Comparison of ENCODE assay signal across 13 cellular contexts in genomic region chr1:21268281-21269239, GRCh38. TPM values are rescaled to one million over a fixed set of nuclear protein-coding genes. Genes with fewer than 3 reads are reported as not detected.
DNase-seq lines count a peak whose midpoint lies in the region; ATAC-seq and TF ChIP-seq lines count a peak whose summit lies in the region.
"Had no signal": no experiment of that assay in that cellular context is flagged by ENCODE, and none has a peak within 500 bp of the region (broad histone marks: within the 10 kb centered on the region; RNA-seq: fewer than 3 reads in every experiment).

No MANE protein-coding gene starts in this region.

- peak overlapping the region; percentile 70 for H3K27ac ChIP-seq in VCaP
- H3K27ac ChIP-seq in liver (ENCODE audit: low read depth in 1 of 2, low read length in 2 of 2), result peak overlapping the region in 1 of 2 donors; percentile 80
- H3K27ac ChIP-seq in transverse colon, result no peak overlapping the region
- H3K27ac ChIP-seq: psoas muscle had no signal

- H3K9ac ChIP-seq in liver (ENCODE audit: low read depth in 1 of 2, low read length in 2 of 2), result no peak overlapping the region

- H3K27me3 ChIP-seq in liver (ENCODE audit: control insufficient read depth in 4 of 4, insufficient read depth in 4 of 4, low read length in 3 of 4) (no peaks in the 10 kb centered on the region), transverse colon (no peaks in the 10 kb centered on the region)

- in situ Hi-C loops in transverse colon (cut with MboI; ENCODE audit: low pct_ligation_motif_present in 1 of 4, low pct_unique_long_range_greater_than_20kb in 1 of 4, low sequenced_read_pairs in 3 of 4), result no loop called here

- TF ChIP-seq POLR2A in transverse colon (IDR thresholded peaks at IDR 0.05), result no peak

- H3K9me3 ChIP-seq in liver (ENCODE audit: control insufficient read depth in 4 of 4, low read length in 3 of 4) (no peaks in the 10 kb centered on the region), transverse colon (no peaks in the 10 kb centered on the region)
- H3K9me3 ChIP-seq: psoas muscle had no signal

- no peak for TF ChIP-seq EP300 in transverse colon (IDR thresholded peaks at IDR 0.05; ENCODE audit: low read depth)

- intact Hi-C loops in transverse colon (cut with DNase I; ENCODE audit: low total_unique reads), result loop anchor here (2.0 kb wide), 1 partner anchor 66 kb away; no protein-coding TSS in a partner anchor

- H3K4me1 ChIP-seq in liver (ENCODE audit: control insufficient read depth in 4 of 4, insufficient read depth in 4 of 4, low read length in 3 of 4) (peaks cover 27 to 46% (median 38%) of the 10 kb centered on the region in 4 donors), transverse colon (peaks cover 0 to 4% (median 0%) of the 10 kb centered on the region in 4 donors)

- no peak for ATAC-seq in GM18867 (IDR thresholded peaks at IDR 0.05; ENCODE audit: unreplicated experiment)
- ATAC-seq: activated CD8-positive, alpha-beta T cell treated with anti-CD3 and anti-CD28 coated beads for 36 hours had no signal

- DNase-seq in NCI-H748 (lab: John Stamatoyannopoulos, UW; ENCODE audit: unreplicated experiment) (peak; percentile 28), NCI-H748 treated with DMSO at 0.1 percent for 48 hours (lab: John Stamatoyannopoulos, UW) (no peak), transverse colon (peak; percentile 60), GM20000 (ENCODE audit: low spot score) (no peak)
- no peak for DNase-seq in stimulated activated CD4-positive, alpha-beta T cell treated with anti-CD3 and anti-CD28 coated beads, Interleukin-1b, Interleukin-23, amount 100 ng/mL, for 48 hours
- DNase-seq: ACHN; activated CD8-positive, alpha-beta T cell treated with anti-CD3 and anti-CD28 coated beads for 36 hours; activated naive CD8-positive, alpha-beta T cell treated with anti-CD3 and anti-CD28 coated beads for 36 hours; NCI-H524 treated with DMSO at 0.1 percent for 48 hours had no signal

- 55% methylated on average over 17 of the region's 17 CpGs for WGBS in liver
- WGBS in transverse colon (ENCODE audit: low coverage in 1 of 2), 2 donors, result 82 to 88% methylated on average over 5 to 17 of the region's 17 CpGs

- no peak for TF ChIP-seq CTCF in VCaP (conservative IDR thresholded peaks at IDR 0.05)
- no peak for TF ChIP-seq CTCF in liver (IDR thresholded peaks at IDR 0.05; ENCODE audit: low read depth, low read length, missing input control)
- no peak for TF ChIP-seq CTCF in transverse colon (IDR thresholded peaks at IDR 0.05)
- no peak for TF ChIP-seq CTCF in GM20000 (IDR thresholded peaks at IDR 0.05; ENCODE audit: extremely low read depth, missing control alignments)

- TF ChIP-seq RAD21 in liver (IDR thresholded peaks at IDR 0.05), result peak; percentile 22 to 47

- peaks cover 0 to 7% (median 1%) of the 10 kb centered on the region in 4 donors for H3K36me3 ChIP-seq in liver (ENCODE audit: control insufficient read depth in 4 of 4, insufficient read depth in 3 of 4, low read depth in 1 of 4, low read length in 3 of 4)
- peaks cover 0 to 3% (median 0%) of the 10 kb centered on the region in 4 donors for H3K36me3 ChIP-seq in transverse colon

- no peak overlapping the region for H3K4me3 ChIP-seq in liver (ENCODE audit: low read depth in 1 of 3, low read length in 3 of 3)
- H3K4me3 ChIP-seq in transverse colon, result no peak overlapping the region
- H3K4me3 ChIP-seq: psoas muscle had no signal

TF ChIP-seq in liver, 16 proteins besides CTCF, POLR2A, EP300 and RAD21:
- TF ChIP-seq TAF1 (conservative IDR thresholded peaks at IDR 0.05), result no peak
- TF ChIP-seq ATF3 (IDR thresholded peaks at IDR 0.05), result no peak
- no peak for TF ChIP-seq YY1 (IDR thresholded peaks at IDR 0.05)
- TF ChIP-seq SP1 (IDR thresholded peaks at IDR 0.05), result no peak
- no peak for TF ChIP-seq JUND (IDR thresholded peaks at IDR 0.05)
- peak; percentile 59 to 76 for TF ChIP-seq RXRA (IDR thresholded peaks at IDR 0.05)
- no peak for TF ChIP-seq REST (IDR thresholded peaks at IDR 0.05)
- no peak for TF ChIP-seq HNF4G (IDR thresholded peaks at IDR 0.05)
- TF ChIP-seq EGR1 (IDR thresholded peaks at IDR 0.05; ENCODE audit: low read depth in 2 of 2), result no peak
TF ChIP-seq in liver: peak in this region for 1.

RNA-seq across cellular contexts. Expression of gene ECE1, which starts 21.7 kb away (rescaled TPM):
- total RNA-seq in liver, result 10 to 100 TPM; 38.9 to 40.2 TPM
- polyA plus RNA-seq in liver, result 10 to 100 TPM; 29.3 to 46.4 TPM
- 100 to 1,000 TPM in 3 of 4 donors, 10 to 100 TPM in 1; 55.9 to 149 (median 112) TPM for total RNA-seq in transverse colon

Comparison
In these comparisons a context has a peak if more than half of its experiments do, and no peak if none do; other contexts are left out.
1. DNase-seq: peak in NCI-H748 (single experiment) and transverse colon (single experiment); none in NCI-H748 treated with DMSO at 0.1 percent for 48 hours (single experiment), GM20000 (single experiment) and stimulated activated CD4-positive, alpha-beta T cell treated with anti-CD3 and anti-CD28 coated beads, Interleukin-1b, Interleukin-23, amount 100 ng/mL, for 48 hours (single experiment).